In the genomic region with DNA sequence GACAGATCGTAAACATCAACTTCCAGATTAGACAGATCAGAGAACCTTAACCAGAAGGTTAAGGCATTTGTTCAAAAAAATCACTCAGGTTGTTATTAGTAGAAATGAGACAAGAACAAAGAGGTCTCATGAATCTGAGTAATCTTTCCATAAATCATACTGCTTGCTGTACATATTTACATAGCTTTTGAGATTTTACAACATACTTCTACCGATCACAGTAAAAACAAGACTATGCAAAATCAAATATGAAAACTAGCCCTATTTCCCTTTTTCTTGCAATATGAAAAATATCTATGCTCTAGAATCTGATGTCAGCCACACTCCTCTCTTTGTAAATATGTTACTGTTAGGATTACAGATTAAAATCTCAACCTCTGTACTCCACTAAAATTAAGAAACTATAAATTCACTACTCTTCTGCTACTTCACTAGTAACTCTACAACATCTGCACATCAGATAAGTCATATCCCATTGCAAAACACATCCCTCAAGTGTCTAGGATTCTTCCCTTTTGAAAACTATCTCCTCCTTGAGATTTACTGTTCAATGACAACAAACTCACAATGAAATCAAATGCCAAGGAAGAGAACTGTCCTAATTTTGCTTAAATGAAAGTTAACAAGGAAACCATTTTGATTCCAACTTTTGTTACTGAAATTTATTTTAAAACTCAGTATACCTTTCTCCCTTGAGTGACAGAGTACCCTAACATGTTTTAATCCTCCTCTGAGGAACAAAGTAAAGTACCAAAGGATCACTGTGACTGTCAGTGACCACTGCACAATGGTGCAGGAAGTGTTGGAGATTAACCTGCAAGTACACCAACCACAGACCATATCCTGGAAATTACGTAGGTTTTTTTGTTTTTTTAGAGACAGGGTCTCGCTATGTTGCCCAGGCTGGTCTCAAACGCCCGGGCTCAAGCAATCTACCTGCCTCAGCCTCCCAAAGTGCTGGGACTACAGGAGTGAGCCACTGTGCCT, we compare ENCODE assay signal across 11 cellular contexts. TPM values are rescaled to one million over a fixed set of nuclear protein-coding genes. Genes with fewer than 3 reads are reported as not detected.
A peak's percentile ranks its signal among the peaks of the same experiment; 100 is the strongest.
DNase-seq lines count a peak whose midpoint lies in the region; ATAC-seq and TF ChIP-seq lines count a peak whose summit lies in the region.
"Had no signal": no experiment of that assay in that cellular context is flagged by ENCODE, and none has a peak within 500 bp of the region (broad histone marks: within the 10 kb centered on the region; RNA-seq: fewer than 3 reads in every experiment).

No MANE protein-coding gene starts in this region.

- TF ChIP-seq POLR2A in breast epithelium (IDR thresholded peaks at IDR 0.05) = no peak

- H3K36me3 Mint-ChIP-seq in CD14-positive monocyte = peaks cover 11 to 15% of the 10 kb centered on the region in 2 donors
- H3K36me3 Mint-ChIP-seq in activated CD4-positive, alpha-beta memory T cell treated with anti-CD3 and anti-CD28 coated beads for 36 hours = no peaks in the 10 kb centered on the region

- intact Hi-C loops in CD14-positive monocyte (cut with micrococcal nuclease) (no loop called here), breast epithelium (cut with DNase I; ENCODE audit: low total_unique reads) (no loop called here)
- intact Hi-C loops in activated CD4-positive, alpha-beta memory T cell treated with anti-CD3 and anti-CD28 coated beads for 36 hours (cut with micrococcal nuclease) = loop anchor here (2.0 to 5.0 kb wide), 5 partner anchors 55 to 470 kb away; partner anchors contain the start of gene MCCC1

- DNase-seq in CD14-positive monocyte (ENCODE audit: low spot score) (no peak), breast epithelium (ENCODE audit: low spot score in 2 of 2) (no peak), NCI-H2227 treated with DMSO at 0.1 percent for 48 hours (lab: John Stamatoyannopoulos, UW) (no peak), iPS-NIHi7 (ENCODE audit: extremely low spot score) (no peak), SW480 (ENCODE audit: low spot score) (no peak)
- peak; percentile 24 for DNase-seq in activated CD4-positive, alpha-beta memory T cell treated with anti-CD3 and anti-CD28 coated beads for 36 hours
- DNase-seq: MG63 had no signal

- CTCF ChIA-PET in activated CD4-positive, alpha-beta memory T cell treated with anti-CD3 and anti-CD28 coated beads for 36 hours (lab: Charles Lee) = interaction anchor here (0.7 kb wide), 1 partner anchor 47 kb away, joined by 4 read pairs; no protein-coding TSS in a partner anchor

- POLR2A ChIA-PET in activated CD4-positive, alpha-beta memory T cell treated with anti-CD3 and anti-CD28 coated beads for 36 hours (lab: Charles Lee) = no interaction called here

- no peak overlapping the region for H3K4me3 Mint-ChIP-seq in CD14-positive monocyte
- H3K4me3 Mint-ChIP-seq in activated CD4-positive, alpha-beta memory T cell treated with anti-CD3 and anti-CD28 coated beads for 36 hours = peak overlapping the region; percentile 6

- H3K27me3 Mint-ChIP-seq in CD14-positive monocyte (ENCODE audit: low read depth in 3 of 3) = no peaks in the 10 kb centered on the region
- H3K27me3 Mint-ChIP-seq in activated CD4-positive, alpha-beta memory T cell treated with anti-CD3 and anti-CD28 coated beads for 36 hours = no peaks in the 10 kb centered on the region

- H3K4me3 ChIP-seq in breast epithelium = no peak overlapping the region
- H3K4me3 ChIP-seq: MG63 had no signal

- H3K4me1 ChIP-seq in breast epithelium = no peaks in the 10 kb centered on the region

- H3K27ac ChIP-seq in breast epithelium = no peak overlapping the region
- H3K27ac ChIP-seq: parathyroid adenoma had no signal

- no peaks in the 10 kb centered on the region for H3K9me3 ChIP-seq in breast epithelium
- H3K9me3 ChIP-seq: MG63 had no signal

- H3K27ac Mint-ChIP-seq in CD14-positive monocyte = peak overlapping the region in 6 of 7 donors; percentile 3 to 83 (median 56)
- H3K27ac Mint-ChIP-seq in activated CD4-positive, alpha-beta memory T cell treated with anti-CD3 and anti-CD28 coated beads for 36 hours = peak overlapping the region; percentile 80

- TF ChIP-seq CTCF in CD14-positive monocyte (IDR thresholded peaks at IDR 0.05) (no peak), breast epithelium (IDR thresholded peaks at IDR 0.05) (no peak)

- peak; percentile 55 for ATAC-seq in GM19351 (IDR thresholded peaks at IDR 0.05; ENCODE audit: unreplicated experiment)
- peak; percentile 57 for ATAC-seq in HG03097 (IDR thresholded peaks at IDR 0.05; ENCODE audit: low FRiP score, unreplicated experiment)
- ATAC-seq: esophagus mucosa had no signal

- no peaks in the 10 kb centered on the region for H3K9me3 Mint-ChIP-seq in CD14-positive monocyte
- H3K9me3 Mint-ChIP-seq in activated CD4-positive, alpha-beta memory T cell treated with anti-CD3 and anti-CD28 coated beads for 36 hours = no peaks in the 10 kb centered on the region

- peaks cover 27% of the 10 kb centered on the region for H3K4me1 Mint-ChIP-seq in CD14-positive monocyte
- peaks cover 59% of the 10 kb centered on the region for H3K4me1 Mint-ChIP-seq in activated CD4-positive, alpha-beta memory T cell treated with anti-CD3 and anti-CD28 coated beads for 36 hours (ENCODE audit: low read depth)

- no peaks in the 10 kb centered on the region for H3K27me3 ChIP-seq in breast epithelium
- H3K27me3 ChIP-seq: MG63 had no signal

- H3K36me3 ChIP-seq in breast epithelium = no peaks in the 10 kb centered on the region

RNA-seq across cellular contexts. Expression of gene DCUN1D1, which starts 12.8 kb away (rescaled TPM):
- 10 to 100 TPM; 26.9 to 37.6 TPM for polyA plus RNA-seq in CD14-positive monocyte
- 10 to 100 TPM; 47.5 to 53.5 TPM for total RNA-seq in activated CD4-positive, alpha-beta memory T cell treated with anti-CD3 and anti-CD28 coated beads for 36 hours
- 10 to 100 TPM; 24.9 to 55.5 (median 32.1) TPM for total RNA-seq in breast epithelium
